ENCODE assay signal across 8 cellular contexts in the genomic region with DNA sequence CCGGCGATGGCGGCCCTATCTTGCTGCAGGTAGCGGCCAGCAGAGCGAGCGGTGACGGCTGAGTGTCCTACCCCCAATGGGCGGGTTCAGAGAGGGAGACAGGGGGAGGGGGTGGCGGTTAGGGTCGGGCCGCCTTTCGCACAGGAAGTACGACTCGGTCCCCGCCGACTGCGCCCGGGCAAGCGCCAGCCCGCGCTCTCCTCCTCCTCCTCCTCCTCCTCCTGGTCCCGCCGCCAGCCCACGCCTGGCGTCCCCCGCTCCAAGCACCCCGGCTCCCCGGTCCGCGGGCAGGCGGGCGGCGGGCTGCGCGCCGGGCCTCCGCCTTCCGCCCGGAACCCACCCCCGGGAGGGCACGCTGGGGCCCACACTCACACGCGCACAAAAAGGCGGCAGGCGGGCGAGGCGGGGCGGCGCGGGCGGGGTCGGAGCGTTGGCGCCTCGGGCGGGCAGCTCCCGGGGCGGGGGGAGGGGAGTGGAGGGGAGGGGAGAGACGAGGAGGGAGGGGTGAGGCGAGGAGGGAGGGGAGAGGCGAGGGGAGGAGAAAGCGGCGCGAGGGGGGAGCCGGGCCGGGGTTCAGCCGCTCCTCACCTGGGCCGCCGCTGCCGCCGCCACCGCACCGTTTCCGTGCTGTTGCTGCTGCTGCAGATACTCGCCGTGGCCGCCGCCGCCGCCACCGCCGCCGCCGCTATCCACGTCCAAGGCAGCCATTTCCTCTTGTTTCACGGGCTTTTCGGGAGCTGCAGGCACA. TPM values are rescaled to one million over a fixed set of nuclear protein-coding genes. Genes with fewer than 3 reads are reported as not detected.
DNase-seq lines count a peak whose midpoint lies in the region; ATAC-seq and TF ChIP-seq lines count a peak whose summit lies in the region.

No MANE protein-coding gene starts in this region.

- no peaks in the 10 kb centered on the region for H3K9me2 ChIP-seq in OCI-LY1 (ENCODE audit: low read depth, low read length)

- peak overlapping the region; percentile 95 for H3K27ac Mint-ChIP-seq in Caco-2 (ENCODE audit: unreplicated experiment)

- no peaks in the 10 kb centered on the region for H3F3A ChIP-seq in OCI-LY1 (ENCODE audit: insufficient read depth, low read length)

- H3K36me3 Mint-ChIP-seq in Caco-2 (ENCODE audit: insufficient read depth, unreplicated experiment) = peaks cover 68% of the 10 kb centered on the region

- intact Hi-C loops in Caco-2 (cut with micrococcal nuclease; ENCODE audit: unreplicated experiment) (loop anchor here (2.0 to 10.0 kb wide), 4 partner anchors 69 to 281 kb away; a partner anchor contains a TSS), mucosa of descending colon (cut with DNase I, micrococcal nuclease) (no loop called here)

- CTCF ChIA-PET in Caco-2 (lab: Charles Lee) = interaction anchor here (1.0 to 1.3 kb wide), 2 partner anchors 40 to 88 kb away, joined by 6 to 8 read pairs; no protein-coding TSS in a partner anchor

- H2AFZ ChIP-seq in OCI-LY1 (ENCODE audit: low read length) = no peak overlapping the region

- peaks cover 2% of the 10 kb centered on the region; the same call in 1 of the 2 replicates for H3K36me3 ChIP-seq in Caco-2 (ENCODE audit: control insufficient read depth, insufficient read depth, low read length)
- no peaks in the 10 kb centered on the region; the same call in 1 of the 2 replicates for H3K36me3 ChIP-seq in HUES48 (ENCODE audit: control insufficient read depth, insufficient read depth, low read length)
- peaks cover 41% of the 10 kb centered on the region for H3K36me3 ChIP-seq in OCI-LY1 (ENCODE audit: insufficient read depth, low read length)
- no peaks in the 10 kb centered on the region for H3K36me3 ChIP-seq in mucosa of descending colon (ENCODE audit: low read depth)

- no peaks in the 10 kb centered on the region for H3K27me3 Mint-ChIP-seq in Caco-2 (ENCODE audit: insufficient read depth, unreplicated experiment)

- H4K20me1 ChIP-seq in OCI-LY1 (ENCODE audit: insufficient read depth, low read length) = no peaks in the 10 kb centered on the region

- H3K4me3 ChIP-seq in Caco-2 (ENCODE audit: low read depth, low read length) = peak overlapping the region; percentile 98
- H3K4me3 ChIP-seq in HUES48 (ENCODE audit: low read depth, low read length) = peak overlapping the region; percentile 75
- peak overlapping the region; percentile 79 for H3K4me3 ChIP-seq in OCI-LY1 (ENCODE audit: low read depth, low read length, poor library complexity, severe bottlenecking)
- peak overlapping the region; percentile 86 for H3K4me3 ChIP-seq in epithelial cell of esophagus (ENCODE audit: low read length)
- peak overlapping the region; percentile 96 for H3K4me3 ChIP-seq in mucosa of descending colon

- H3K4me1 Mint-ChIP-seq in Caco-2 (ENCODE audit: low read depth, unreplicated experiment) = peaks cover 41% of the 10 kb centered on the region

- ATAC-seq in GM21381 (IDR thresholded peaks at IDR 0.05; ENCODE audit: unreplicated experiment) (peak; percentile 53), mucosa of descending colon (peak; percentile 71)

- H3K9ac ChIP-seq in HUES48 (ENCODE audit: low read depth, low read length) (peak overlapping the region; percentile 84), OCI-LY1 (ENCODE audit: low read length) (peak overlapping the region; percentile 98)

- peak overlapping the region; percentile 57 for H3K4me2 ChIP-seq in OCI-LY1 (ENCODE audit: low read length)

- BruUV-seq in Caco-2 (replicated peaks; lab: Mats Ljungman, UMichigan) = no TSS peak

- H3K4me1 ChIP-seq in Caco-2 = peaks cover 42% of the 10 kb centered on the region
- H3K4me1 ChIP-seq in HUES48 (ENCODE audit: control insufficient read depth, insufficient read depth, low read length) = peaks cover 28% of the 10 kb centered on the region
- H3K4me1 ChIP-seq in OCI-LY1 (ENCODE audit: insufficient read depth, low read length, severe bottlenecking) = peaks cover 36% of the 10 kb centered on the region
- peaks cover 32% of the 10 kb centered on the region for H3K4me1 ChIP-seq in mucosa of descending colon (ENCODE audit: low read depth)

- no peaks in the 10 kb centered on the region for H3K27me3 ChIP-seq in Caco-2 (replicated peaks; ENCODE audit: control insufficient read depth, insufficient read depth, low read length)
- H3K27me3 ChIP-seq in HUES48 (ENCODE audit: control insufficient read depth, insufficient read depth, low read length) = no peaks in the 10 kb centered on the region
- no peaks in the 10 kb centered on the region for H3K27me3 ChIP-seq in OCI-LY1 (ENCODE audit: insufficient read depth, low read length)

- TF ChIP-seq CTCF in Caco-2 (IDR thresholded peaks at IDR 0.05; ENCODE audit: insufficient read depth in 1 of 2, low read depth in 1 of 2, low read length in 1 of 2, severe bottlenecking in 1 of 2, unreplicated experiment in 1 of 2) = no peak
- TF ChIP-seq CTCF in OCI-LY1 (IDR thresholded peaks at IDR 0.05; ENCODE audit: low read length) = no peak
- TF ChIP-seq CTCF in epithelial cell of esophagus (IDR thresholded peaks at IDR 0.05; ENCODE audit: insufficient read depth, low read depth, low read length, missing control alignments) = no peak
- TF ChIP-seq CTCF in mucosa of descending colon (IDR thresholded peaks at IDR 0.05) = no peak

- POLR2A ChIA-PET in Caco-2 (lab: Charles Lee) = interaction anchor here (0.6 to 1.9 kb wide), 6 partner anchors 40 to 112 kb away, joined by 3 to 14 read pairs (median 4); no protein-coding TSS in a partner anchor

- peak overlapping the region; percentile 100 for H3K27ac ChIP-seq in HUES48 (ENCODE audit: low read depth, low read length)
- peak overlapping the region; percentile 89 for H3K27ac ChIP-seq in OCI-LY1 (ENCODE audit: low read depth, low read length, poor library complexity, severe bottlenecking)

- no peaks in the 10 kb centered on the region for H3K9me3 Mint-ChIP-seq in Caco-2 (ENCODE audit: unreplicated experiment)

- H3K79me2 ChIP-seq in OCI-LY1 (ENCODE audit: insufficient read depth, low read length) = peaks cover 43% of the 10 kb centered on the region

- peak; percentile 95 to 96 for DNase-seq in Caco-2
- peak; percentile 89 for DNase-seq in activated T-cell treated with anti-CD3 and anti-CD28 coated beads for 24 hours (ENCODE audit: low read depth)
- DNase-seq in epithelial cell of esophagus (ENCODE audit: low read depth) = peak; percentile 91
- DNase-seq in mucosa of descending colon = peak; percentile 93 to 97 (median 96)
- DNase-seq in stimulated activated CD8-positive, alpha-beta memory T cell treated with anti-CD3 and anti-CD28 coated beads, Interleukin-4, amount 100 ng/mL, for 24 hours (ENCODE audit: low read depth) = peak; percentile 88

- H3K4me3 Mint-ChIP-seq in Caco-2 (ENCODE audit: unreplicated experiment) = peak overlapping the region; percentile 98

- H3K9me3 ChIP-seq in Caco-2 (no peaks in the 10 kb centered on the region), HUES48 (ENCODE audit: control insufficient read depth, insufficient read depth, low read length) (no peaks in the 10 kb centered on the region), OCI-LY1 (ENCODE audit: low read length) (no peaks in the 10 kb centered on the region), mucosa of descending colon (no peaks in the 10 kb centered on the region)

RNA-seq across cellular contexts. Expression of a gene that starts 1.2 kb away (rescaled TPM):
- total RNA-seq in Caco-2 (2022) (108 and 111 TPM in 2 replicates), mucosa of descending colon (100 to 1,000 TPM in 1 of 3 donors, 10 to 100 TPM in 2; 78.1 to 104 (median 88.9) TPM)

Comparison
In these comparisons a context has a peak if more than half of its experiments do, and no peak if none do; other contexts are left out.
1. Peak in every context shown above with its lines: DNase-seq, ATAC-seq, H3K4me3 ChIP-seq and H3K27ac ChIP-seq.